ENCODE assay signal across 9 cellular contexts in the genomic region with DNA sequence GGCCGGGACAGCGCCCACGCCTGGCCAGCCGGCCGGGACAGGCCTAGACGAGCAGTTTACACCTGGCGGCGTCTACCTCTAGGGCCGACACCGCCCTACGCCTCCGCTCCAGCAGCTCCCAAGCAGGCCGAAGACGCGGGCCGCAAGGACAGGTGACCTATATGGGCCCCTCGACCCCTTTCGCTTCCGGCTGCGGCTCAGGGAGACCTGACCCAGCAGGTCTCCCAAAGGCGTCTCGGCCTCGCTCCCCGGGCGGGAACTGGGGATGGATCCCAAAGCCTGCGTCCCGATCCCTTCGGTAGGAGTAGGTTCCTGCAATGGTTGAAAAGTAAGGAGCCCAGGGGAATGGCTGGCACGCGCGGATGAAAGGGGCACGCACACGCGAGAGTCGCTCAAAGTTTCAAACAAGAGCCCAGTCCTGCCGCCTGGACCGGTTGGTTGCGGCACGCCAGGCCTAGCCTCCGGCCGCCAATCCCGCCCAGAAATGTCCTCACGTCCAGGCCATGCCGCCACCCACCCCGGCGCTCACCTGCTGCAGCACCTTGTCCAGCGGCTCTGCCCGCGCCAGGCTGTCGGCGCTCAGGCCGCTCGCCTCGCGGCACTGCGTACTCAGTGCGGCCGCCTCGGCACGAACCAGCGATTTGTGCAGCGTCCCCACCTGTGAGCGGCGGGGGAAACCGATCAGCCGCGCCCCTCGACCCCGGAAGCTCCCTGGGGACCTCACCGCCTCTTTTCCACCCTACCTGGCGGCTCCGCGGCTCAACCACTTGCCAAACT. TPM values are rescaled to one million over a fixed set of nuclear protein-coding genes. Genes with fewer than 3 reads are reported as not detected.
DNase-seq lines count a peak whose midpoint lies in the region; ATAC-seq and TF ChIP-seq lines count a peak whose summit lies in the region.
"Had no signal": no experiment of that assay in that cellular context is flagged by ENCODE, and none has a peak within 500 bp of the region (broad histone marks: within the 10 kb centered on the region; RNA-seq: fewer than 3 reads in every experiment).

No MANE protein-coding gene starts in this region.

- peak; percentile 41; the same call in 1 of the 2 replicates for TF ChIP-seq CTCF in RWPE1 (conservative IDR thresholded peaks at IDR 0.05; ENCODE audit: low read depth)
- TF ChIP-seq CTCF in right atrium auricular region (IDR thresholded peaks at IDR 0.05), result no peak

- in situ Hi-C loops in G401 (cut with HindIII; ENCODE audit: low sequenced_read_pairs), result no loop called here

- DNase-seq in HEK293T (ENCODE audit: extremely low spot score) (no peak), RWPE1 (ENCODE audit: low spot score) (peak; percentile 44), right atrium auricular region (ENCODE audit: low spot score) (no peak), retina (peak; percentile 53), GM03348 (ENCODE audit: low spot score) (no peak), G401 (ENCODE audit: low spot score) (no peak), RPMI8226 (no peak)

- no peaks in the 10 kb centered on the region for H3K9me3 ChIP-seq in right atrium auricular region

- peak overlapping the region; percentile 96 for H3K27ac ChIP-seq in RWPE1
- peak overlapping the region in 1 of 2 donors; percentile 80 for H3K27ac ChIP-seq in right atrium auricular region

- peaks cover 0 to 47% of the 10 kb centered on the region in 2 donors for H3K4me1 ChIP-seq in right atrium auricular region

- peak overlapping the region; percentile 13 to 61 for H3K4me3 ChIP-seq in right atrium auricular region

- no peak for ATAC-seq in HG03097 (IDR thresholded peaks at IDR 0.05; ENCODE audit: low FRiP score, unreplicated experiment)

- CTCF ChIA-PET in HEK293T (lab: Yijun Ruan, JAX) (interaction anchor here (1.3 kb wide), 1 partner anchor 142 kb away, joined by 7 read pairs; no protein-coding TSS in a partner anchor), RWPE1 (lab: Yijun Ruan, JAX) (interaction anchor here (0.6 to 0.8 kb wide), 2 partner anchors 75 to 251 kb away, joined by 3 read pairs; no protein-coding TSS in a partner anchor)

- no peaks in the 10 kb centered on the region for H3K36me3 ChIP-seq in right atrium auricular region

- H3K27me3 ChIP-seq in right atrium auricular region, result no peaks in the 10 kb centered on the region

- POLR2A ChIA-PET in HEK293T (lab: Yijun Ruan, JAX), result interaction anchor here (1.2 to 2.2 kb wide), 3 partner anchors 76 to 150 kb away, joined by 4 to 8 read pairs (median 4); partner anchors contain the start of genes NFATC3, PRMT7 and SLC7A6OS
- POLR2A ChIA-PET in RWPE1 (lab: Yijun Ruan, JAX; ENCODE audit: low non-redundant PET), result interaction anchor here (0.5 to 0.6 kb wide), 2 partner anchors 36 to 87 kb away, joined by 3 to 4 read pairs; no protein-coding TSS in a partner anchor

TF ChIP-seq in HEK293T, 16 proteins besides CTCF, POLR2A, EP300 and RAD21:
- no peak for TF ChIP-seq TARDBP (IDR thresholded peaks at IDR 0.05)
- TF ChIP-seq CTBP1 (IDR thresholded peaks at IDR 0.05; ENCODE audit: borderline replicate concordance), result no peak
- TF ChIP-seq LEF1 (IDR thresholded peaks at IDR 0.05; ENCODE audit: borderline replicate concordance), result no peak
- no peak for TF ChIP-seq ARNT (IDR thresholded peaks at IDR 0.05)
- TF ChIP-seq NFRKB (IDR thresholded peaks at IDR 0.05), result no peak
- no peak for TF ChIP-seq BHLHE40 (IDR thresholded peaks at IDR 0.05; ENCODE audit: borderline replicate concordance)
- TF ChIP-seq PKNOX1 (IDR thresholded peaks at IDR 0.05), result no peak
- TF ChIP-seq L3MBTL2 (conservative IDR thresholded peaks at IDR 0.05), result 0 out of 2 replicates have a peak, but pooled peaks have one; percentile 11

RNA-seq across cellular contexts. Expression of gene ESRP2, which starts 0.6 kb away (rescaled TPM):
- total RNA-seq in right atrium auricular region, result 1 to 10 TPM in 1 of 2 donors, under 1 TPM in 1; 0.59 to 1.2 TPM
- total RNA-seq in G401 (2014; rRNA removed; shearing (Covaris generic)), result 0.10 TPM in 1 of 2 replicates, not detected in the other
- total RNA-seq: LHCN-M2 had no signal

RNA-seq across cellular contexts. Expression of gene PLA2G15, which starts 9.9 kb away (rescaled TPM):
- 10 to 100 TPM; 28.3 to 29.1 TPM for total RNA-seq in right atrium auricular region
- 15.3 and 19.7 TPM in 2 replicates for total RNA-seq in G401 (2014; rRNA removed; shearing (Covaris generic))

RNA-seq across cellular contexts. Expression of gene SLC7A6, which starts 29.0 kb away (rescaled TPM):
- 10 to 100 TPM; 28.9 to 51.0 TPM for total RNA-seq in right atrium auricular region
- total RNA-seq in G401 (2014; rRNA removed; shearing (Covaris generic)), result 21.5 and 27.4 TPM in 2 replicates

Comparison
In these comparisons a context has a peak if more than half of its experiments do, and no peak if none do; other contexts are left out.
1. DNase-seq: peak in RWPE1 (single experiment) and retina (single experiment); none in HEK293T (single experiment), right atrium auricular region (single experiment), GM03348 (single experiment), G401 (single experiment) and RPMI8226 (single experiment).